In the genomic region with DNA sequence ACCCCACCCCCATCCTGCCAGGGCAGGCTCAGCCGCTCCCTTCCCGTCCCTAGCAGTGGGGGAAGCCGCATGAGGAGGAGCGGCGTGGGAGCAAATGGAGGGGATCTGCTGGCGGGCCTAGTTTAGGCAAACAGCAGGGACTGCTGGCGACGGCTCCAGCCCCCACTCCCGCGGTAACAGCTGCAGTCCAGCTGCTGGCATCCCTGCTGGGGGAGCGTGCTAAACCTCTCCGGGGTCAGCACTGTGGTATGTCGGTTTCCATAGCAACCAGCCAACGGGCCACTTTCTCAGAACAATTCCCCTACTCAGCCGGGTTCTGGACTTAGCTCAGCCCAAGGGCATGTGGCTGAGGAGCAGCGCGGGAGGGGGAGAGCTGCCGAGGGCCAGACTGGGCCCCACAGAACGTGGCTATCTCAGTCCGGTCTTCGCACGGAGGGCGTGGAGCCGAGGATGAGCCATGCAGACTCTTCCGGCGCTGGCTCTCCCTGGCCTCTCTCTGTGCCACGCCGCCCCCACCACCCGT, we compare ENCODE assay signal across 8 cellular contexts.
DNase-seq lines count a peak whose midpoint lies in the region; ATAC-seq and TF ChIP-seq lines count a peak whose summit lies in the region.

No MANE protein-coding gene starts in this region.

- peak overlapping the region; percentile 63 for H3K9ac ChIP-seq in IMR-90 (ENCODE audit: low read depth, low read length)

- intact Hi-C loops in IMR-90 (cut with micrococcal nuclease), result loop anchor here (1.0 to 10.0 kb wide), 5 partner anchors 84 to 609 kb away; partner anchors contain the start of gene PKNOX2
- intact Hi-C loops in left colon (cut with DNase I, micrococcal nuclease), result no loop called here
- intact Hi-C loops in CD4-positive, alpha-beta T cell (cut with DNase I, micrococcal nuclease), result no loop called here

- H2AK9ac ChIP-seq in IMR-90 (replicated peaks; ENCODE audit: low read depth, low read length, poor library complexity), result peak overlapping the region; percentile 91

- 0% methylated on average over 6 of the region's 29 CpGs; no CpG with 5 or more reads in 1 of the 2 experiments for WGBS in IMR-90 (ENCODE audit: extremely low coverage in 2 of 2, insufficient read length in 1 of 2), 2 experiments

- peaks cover 63% of the 10 kb centered on the region for H3K27me3 Mint-ChIP-seq in CD4-positive, alpha-beta T cell

- no peak overlapping the region for H3K27ac Mint-ChIP-seq in CD4-positive, alpha-beta T cell

- no peak for TF ChIP-seq CTCF in IMR-90 (conservative IDR thresholded peaks at IDR 0.05; ENCODE audit: low read depth, low read length)
- TF ChIP-seq CTCF in CD4-positive, alpha-beta T cell (IDR thresholded peaks at IDR 0.05), result no peak

- BruUV-seq in IMR-90 (replicated peaks; lab: Mats Ljungman, UMichigan), result no TSS peak

- peak overlapping the region; percentile 18; the same call in 1 of the 2 replicates for H3K4me2 ChIP-seq in IMR-90 (ENCODE audit: low read depth, low read length)

- peak overlapping the region; percentile 99 for H2BK15ac ChIP-seq in IMR-90 (ENCODE audit: low read depth, low read length)

- H4K5ac ChIP-seq in IMR-90 (ENCODE audit: low read depth, low read length), result peak overlapping the region; percentile 94

- H3K36me3 Mint-ChIP-seq in CD4-positive, alpha-beta T cell (ENCODE audit: low read depth), result no peaks in the 10 kb centered on the region

- no peak overlapping the region for H3K4me3 ChIP-seq in IMR-90 (ENCODE audit: insufficient read depth, low read depth, low read length)

- no peaks in the 10 kb centered on the region for H3K79me1 ChIP-seq in IMR-90 (ENCODE audit: low read depth in 1 of 2, low read length in 2 of 2)

- peak overlapping the region; percentile 100 for H2BK20ac ChIP-seq in IMR-90 (ENCODE audit: low read depth, low read length)

- dilution Hi-C loops in IMR-90 (cut with HindIII; ENCODE audit: low sequenced_read_pairs, unreplicated experiment), result no loop called here

- H4K20me1 ChIP-seq in IMR-90 (ENCODE audit: insufficient read depth, low read length), result no peaks in the 10 kb centered on the region

- peak overlapping the region; percentile 99 for H3K4ac ChIP-seq in IMR-90 (ENCODE audit: low read depth, low read length)

- peak overlapping the region; percentile 98 for H2BK120ac ChIP-seq in IMR-90 (ENCODE audit: low read depth, low read length)

- H3K9me1 ChIP-seq in IMR-90 (ENCODE audit: insufficient read depth, low read length), result peaks cover 14% of the 10 kb centered on the region

- CTCF ChIA-PET in IMR-90 (lab: Yijun Ruan, JAX), result interaction anchor here (0.9 to 1.4 kb wide), 3 partner anchors 82 to 122 kb away, joined by 3 to 5 read pairs (median 3); no protein-coding TSS in a partner anchor
- CTCF ChIA-PET in CD4-positive, alpha-beta T cell (lab: Charles Lee), result no interaction called here

- no peaks in the 10 kb centered on the region for H3K9me3 Mint-ChIP-seq in CD4-positive, alpha-beta T cell

- H3K36me3 ChIP-seq in IMR-90 (ENCODE audit: control insufficient read depth, insufficient read depth, low read length), result no peaks in the 10 kb centered on the region

- TF ChIP-seq RAD21 in IMR-90 (IDR thresholded peaks at IDR 0.05; ENCODE audit: low read length), result peak; percentile 10

- POLR2A ChIA-PET in IMR-90 (lab: Charles Lee; ENCODE audit: unreplicated experiment), result no interaction called here
- POLR2A ChIA-PET in CD4-positive, alpha-beta T cell (lab: Charles Lee), result no interaction called here

- DNase-seq in IMR-90 (peak; percentile 100), dedifferentiated amniotic fluid mesenchymal stem cell (ENCODE audit: extremely low spot score) (peak; percentile 97), left colon (peak; percentile 52 to 64), superior temporal gyrus (ENCODE audit: extremely low spot score) (peak; percentile 75), NCI-H187 treated with DMSO at 0.1 percent for 48 hours (lab: John Stamatoyannopoulos, UW) (no peak)
- DNase-seq in CD4-positive, alpha-beta T cell, result no peak

- peak overlapping the region; percentile 78 for H2AFZ ChIP-seq in IMR-90 (replicated peaks; ENCODE audit: low read length, poor library complexity)

- peak overlapping the region; percentile 94 for H3K23ac ChIP-seq in IMR-90 (ENCODE audit: low read depth, low read length)

- H4K91ac ChIP-seq in IMR-90 (ENCODE audit: insufficient read depth, low read depth, low read length), result peak overlapping the region; percentile 97

- peak; percentile 93 for ATAC-seq in IMR-90 (ENCODE audit: low read depth)
- peak; percentile 22 for ATAC-seq in left colon
- no peak for ATAC-seq in CD4-positive, alpha-beta T cell (ENCODE audit: poor library complexity)
- ATAC-seq in GM21723 (IDR thresholded peaks at IDR 0.05; ENCODE audit: unreplicated experiment), result no peak
- no peak for ATAC-seq in HG02938 (IDR thresholded peaks at IDR 0.05; ENCODE audit: unreplicated experiment)

- peak overlapping the region; percentile 99 for H2AK5ac ChIP-seq in IMR-90 (ENCODE audit: low read depth, low read length)

- no peaks in the 10 kb centered on the region for H3K9me3 ChIP-seq in IMR-90 (ENCODE audit: control insufficient read depth, insufficient read depth, low read length)
- H3K9me3 ChIP-seq in CD4-positive, alpha-beta T cell (ENCODE audit: control insufficient read depth, low read length), result no peaks in the 10 kb centered on the region

- H3K56ac ChIP-seq in IMR-90 (ENCODE audit: extremely low read depth, insufficient read depth, low read length), result peak overlapping the region; percentile 66; the same call in 1 of the 2 replicates

- peak overlapping the region; percentile 61 for H2BK5ac ChIP-seq in IMR-90 (ENCODE audit: low read depth, low read length, poor library complexity, severe bottlenecking)

- in situ Hi-C loops in IMR-90 (cut with MboI; ENCODE audit: low sequenced_read_pairs), result no loop called here

- no peaks in the 10 kb centered on the region for H3K27me3 ChIP-seq in IMR-90 (ENCODE audit: control insufficient read depth, insufficient read depth, low read length)
- H3K27me3 ChIP-seq in CD4-positive, alpha-beta T cell (ENCODE audit: control insufficient read depth, insufficient read depth, low read length), result peaks cover 24% of the 10 kb centered on the region

- no peaks in the 10 kb centered on the region for H3K4me1 Mint-ChIP-seq in CD4-positive, alpha-beta T cell (ENCODE audit: low read depth)

- H3K4me3 Mint-ChIP-seq in CD4-positive, alpha-beta T cell, result no peak overlapping the region

- H3K14ac ChIP-seq in IMR-90 (replicated peaks; ENCODE audit: low read depth, low read length), result peak overlapping the region; percentile 94

- peak; percentile 48; the same call in 1 of the 2 replicates for TF ChIP-seq POLR2A in IMR-90 (IDR thresholded peaks at IDR 0.05; ENCODE audit: low read depth, low read length)

- peaks cover 32% of the 10 kb centered on the region for H3K4me1 ChIP-seq in IMR-90 (ENCODE audit: control insufficient read depth, insufficient read depth, low read length)

- H4K8ac ChIP-seq in IMR-90 (ENCODE audit: low read depth in 2 of 2, low read length in 2 of 2), result peak overlapping the region; percentile 90 to 98

- H3K18ac ChIP-seq in IMR-90 (ENCODE audit: low read depth, low read length), result peak overlapping the region; percentile 93

- peak overlapping the region; percentile 93 for H3K27ac ChIP-seq in IMR-90 (ENCODE audit: insufficient read depth, low read length)
- no peak overlapping the region for H3K27ac ChIP-seq in CD4-positive, alpha-beta T cell (ENCODE audit: low read depth, low read length)

TF ChIP-seq in IMR-90, 13 proteins besides CTCF, POLR2A, EP300 and RAD21:
- peak; percentile 80 for TF ChIP-seq BHLHE40 (IDR thresholded peaks at IDR 0.05; ENCODE audit: low read depth, low read length)
- peak; percentile 87 for TF ChIP-seq MAZ (IDR thresholded peaks at IDR 0.05; ENCODE audit: borderline replicate concordance, low read depth, low read length)
- peak; percentile 75 for TF ChIP-seq RCOR1 (IDR thresholded peaks at IDR 0.05; ENCODE audit: insufficient replicate concordance, low read length)
- TF ChIP-seq NFE2L2 (IDR thresholded peaks at IDR 0.05; ENCODE audit: low read depth, low read length), result 0 out of 2 replicates have a peak, but pooled peaks have one; percentile 15
- peak; percentile 67; the same call in 1 of the 2 replicates for TF ChIP-seq MXI1 (IDR thresholded peaks at IDR 0.05; ENCODE audit: borderline replicate concordance, low read depth, low read length)
- peak; percentile 30; the same call in 1 of the 2 replicates for TF ChIP-seq MAFK (IDR thresholded peaks at IDR 0.05; ENCODE audit: low read depth, low read length)
- TF ChIP-seq, protein P1, sequence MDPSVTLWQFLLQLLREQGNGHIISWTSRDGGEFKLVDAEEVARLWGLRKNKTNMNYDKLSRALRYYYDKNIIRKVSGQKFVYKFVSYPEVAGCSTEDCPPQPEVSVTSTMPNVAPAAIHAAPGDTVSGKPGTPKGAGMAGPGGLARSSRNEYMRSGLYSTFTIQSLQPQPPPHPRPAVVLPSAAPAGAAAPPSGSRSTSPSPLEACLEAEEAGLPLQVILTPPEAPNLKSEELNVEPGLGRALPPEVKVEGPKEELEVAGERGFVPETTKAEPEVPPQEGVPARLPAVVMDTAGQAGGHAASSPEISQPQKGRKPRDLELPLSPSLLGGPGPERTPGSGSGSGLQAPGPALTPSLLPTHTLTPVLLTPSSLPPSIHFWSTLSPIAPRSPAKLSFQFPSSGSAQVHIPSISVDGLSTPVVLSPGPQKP (IDR thresholded peaks at IDR 0.05; ENCODE audit: borderline replicate concordance, low read depth, low read length), result no peak
- TF ChIP-seq FOS (IDR thresholded peaks at IDR 0.05; ENCODE audit: low read depth, low read length), result peak; percentile 62
- no peak for TF ChIP-seq CEBPB (IDR thresholded peaks at IDR 0.05; ENCODE audit: low read depth, low read length)
- no peak for TF ChIP-seq RFX5 (IDR thresholded peaks at IDR 0.05; ENCODE audit: low read depth, low read length)
- TF ChIP-seq USF2 (IDR thresholded peaks at IDR 0.05; ENCODE audit: low read depth, low read length), result peak; percentile 54

Comparison
In these comparisons a context has a peak if more than half of its experiments do, and no peak if none do; other contexts are left out.
1. ATAC-seq: peak in IMR-90 (single experiment) and left colon (single experiment); none in CD4-positive, alpha-beta T cell (single experiment), GM21723 (single experiment) and HG02938 (single experiment).
2. DNase-seq: peak in IMR-90 (single experiment), dedifferentiated amniotic fluid mesenchymal stem cell (single experiment), left colon (2 of 2) and superior temporal gyrus (single experiment); none in CD4-positive, alpha-beta T cell (0 of 10) and NCI-H187 treated with DMSO at 0.1 percent for 48 hours (single experiment).